ENCODE assay signal across 8 cellular contexts in genomic region chr9:95516221-95516735, GRCh38. TPM values are rescaled to one million over a fixed set of nuclear protein-coding genes. Genes with fewer than 3 reads are reported as not detected.
A peak's percentile ranks its signal among the peaks of the same experiment; 100 is the strongest.
DNase-seq lines count a peak whose midpoint lies in the region; ATAC-seq and TF ChIP-seq lines count a peak whose summit lies in the region.

No MANE protein-coding gene starts in this region.

- H2AFZ ChIP-seq in KMS-11 (ENCODE audit: low read depth): peak overlapping the region; percentile 96

- ATAC-seq in GM21447 (IDR thresholded peaks at IDR 0.05; ENCODE audit: unreplicated experiment): no peak
- ATAC-seq in GM18909 (IDR thresholded peaks at IDR 0.05; ENCODE audit: poor library complexity, unreplicated experiment): no peak

- H3K27me3 Mint-ChIP-seq in CD14-positive monocyte (ENCODE audit: low read depth in 3 of 3): peaks cover 79 to 97% (median 94%) of the 10 kb centered on the region in 3 donors

- DNase-seq in CD14-positive monocyte (ENCODE audit: low spot score) (no peak), cardiac fibroblast (ENCODE audit: low read depth in 2 of 2) (no peak), lung microvascular endothelial cell (ENCODE audit: low read depth in 2 of 2) (peak; percentile 26 to 30), KG1 (lab: John Stamatoyannopoulos, UW) (no peak)
- no peak for DNase-seq in activated effector memory CD4-positive, alpha-beta T cell treated with anti-CD3 and anti-CD28 coated beads, Interleukin-2, amount 50 U/mL, for 16 hours

- H3K4me2 ChIP-seq in KMS-11: peak overlapping the region; percentile 61

- H3K27ac Mint-ChIP-seq in CD14-positive monocyte: no peak overlapping the region

- no peaks in the 10 kb centered on the region for H3K27me3 ChIP-seq in KMS-11 (ENCODE audit: insufficient read depth, low read depth)

- peaks cover 7% of the 10 kb centered on the region; the same call in 1 of the 2 replicates for H3K79me2 ChIP-seq in KMS-11 (ENCODE audit: insufficient read depth, low read depth)

- peaks cover 15% of the 10 kb centered on the region for H3K4me1 Mint-ChIP-seq in CD14-positive monocyte

- peak overlapping the region; percentile 34; the same call in 1 of the 2 replicates for H3K27ac ChIP-seq in KMS-11

- no peaks in the 10 kb centered on the region for H3K36me3 ChIP-seq in KMS-11 (ENCODE audit: insufficient read depth)

- peaks cover 11 to 14% of the 10 kb centered on the region in 2 donors for H3K36me3 Mint-ChIP-seq in CD14-positive monocyte

- H3K9ac ChIP-seq in KMS-11: peak overlapping the region; percentile 52; the same call in 1 of the 2 replicates

- no peaks in the 10 kb centered on the region for H4K20me1 ChIP-seq in KMS-11 (ENCODE audit: insufficient read depth)

- H3K4me3 ChIP-seq in KMS-11 (IDR thresholded peaks at IDR 0.05; ENCODE audit: insufficient read depth, low read depth, low read length): no peak overlapping the region
- peak overlapping the region; percentile 60 to 61 for H3K4me3 ChIP-seq in cardiac fibroblast (replicated peaks in 1 of 2; ENCODE audit: low read depth in 2 of 2, low read length in 2 of 2)

- peaks cover 17 to 63% (median 40%) of the 10 kb centered on the region in 7 donors for H3K9me3 Mint-ChIP-seq in CD14-positive monocyte

- peaks cover 16% of the 10 kb centered on the region for H3K4me1 ChIP-seq in KMS-11 (ENCODE audit: low read depth, poor library complexity, severe bottlenecking)

- intact Hi-C loops in CD14-positive monocyte (cut with micrococcal nuclease): no loop called here

- H3K4me3 Mint-ChIP-seq in CD14-positive monocyte: peak overlapping the region; percentile 74 to 93

- TF ChIP-seq CTCF in CD14-positive monocyte (IDR thresholded peaks at IDR 0.05) (no peak), KMS-11 (conservative IDR thresholded peaks at IDR 0.05; ENCODE audit: low read depth, low read length) (no peak), cardiac fibroblast (IDR thresholded peaks at IDR 0.05; ENCODE audit: low read depth, low read length) (no peak)

RNA-seq across cellular contexts. Expression of gene PTCH1, which starts 0.5 kb away (rescaled TPM):
- not detected for polyA plus RNA-seq in CD14-positive monocyte
- total RNA-seq in lung microvascular endothelial cell: 2.0 and 2.8 TPM in 2 replicates

Comparison
In these comparisons a context has a peak if more than half of its experiments do, and no peak if none do; other contexts are left out.
1. DNase-seq: peak in lung microvascular endothelial cell (2 of 2); none in CD14-positive monocyte (single experiment), cardiac fibroblast (0 of 2), KG1 (single experiment) and activated effector memory CD4-positive, alpha-beta T cell treated with anti-CD3 and anti-CD28 coated beads, Interleukin-2, amount 50 U/mL, for 16 hours (single experiment).